8 cellular contexts compared by ENCODE assay signal in genomic region chr2:69742170-69742952, GRCh38. TPM values are rescaled to one million over a fixed set of nuclear protein-coding genes. Genes with fewer than 3 reads are reported as not detected.
DNase-seq lines count a peak whose midpoint lies in the region; ATAC-seq and TF ChIP-seq lines count a peak whose summit lies in the region.

No MANE protein-coding gene starts in this region.

- ATAC-seq in GM19397 (IDR thresholded peaks at IDR 0.05; ENCODE audit: unreplicated experiment): peak; percentile 33
- ATAC-seq in IMR-90 (ENCODE audit: low read depth): peak; percentile 54
- ATAC-seq in left colon: peak; percentile 12
- ATAC-seq in GM18873 (IDR thresholded peaks at IDR 0.05; ENCODE audit: low FRiP score, unreplicated experiment): no peak

- 0 out of 2 replicates have a peak overlapping the region, but pooled peaks have one; percentile 9 for H3K56ac ChIP-seq in IMR-90 (ENCODE audit: extremely low read depth, insufficient read depth, low read length)

- 0 out of 2 replicates have a peak, but pooled peaks cover 4% of the 10 kb centered on the region for H4K20me1 ChIP-seq in IMR-90 (ENCODE audit: insufficient read depth, low read length)

- 0 out of 2 replicates have a peak overlapping the region, but pooled peaks have one; percentile 16 for H2BK120ac ChIP-seq in IMR-90 (ENCODE audit: low read depth, low read length)

- TF ChIP-seq CTCF in BJ (IDR thresholded peaks at IDR 0.05; ENCODE audit: insufficient read depth, low read depth, low read length) (no peak), IMR-90 (conservative IDR thresholded peaks at IDR 0.05; ENCODE audit: low read depth, low read length) (no peak), astrocyte of the spinal cord (IDR thresholded peaks at IDR 0.05; ENCODE audit: low read depth, low read length) (no peak), testis (IDR thresholded peaks at IDR 0.05) (no peak)

- H4K8ac ChIP-seq in IMR-90 (ENCODE audit: low read depth in 2 of 2, low read length in 2 of 2): peak overlapping the region; percentile 47 to 65; a peak in 3 of 4 replicates

- in situ Hi-C loops in IMR-90 (cut with MboI; ENCODE audit: low sequenced_read_pairs): loop anchor here (25.0 kb wide), 1 partner anchor 320 kb away; no protein-coding TSS in a partner anchor
- in situ Hi-C loops in astrocyte of the spinal cord (cut with HindIII; ENCODE audit: low sequenced_read_pairs): no loop called here

- dilution Hi-C loops in IMR-90 (cut with HindIII; ENCODE audit: low sequenced_read_pairs, unreplicated experiment): no loop called here

- no peak overlapping the region for H2BK20ac ChIP-seq in IMR-90 (ENCODE audit: low read depth, low read length)

- peak overlapping the region; percentile 44; the same call in 1 of the 2 replicates for H4K5ac ChIP-seq in IMR-90 (ENCODE audit: low read depth, low read length)

- peak overlapping the region; percentile 75; the same call in 1 of the 2 replicates for H2AK5ac ChIP-seq in IMR-90 (ENCODE audit: low read depth, low read length)

- peak overlapping the region; percentile 53 for H4K91ac ChIP-seq in IMR-90 (ENCODE audit: insufficient read depth, low read depth, low read length)

- H3K9me3 ChIP-seq in IMR-90 (ENCODE audit: control insufficient read depth, insufficient read depth, low read length) (no peaks in the 10 kb centered on the region), testis (no peaks in the 10 kb centered on the region)

- DNase-seq in BJ (ENCODE audit: low read depth) (no peak), IMR-90 (peak; percentile 11), astrocyte of the spinal cord (ENCODE audit: low read depth, low spot score) (peak; percentile 36), left colon (peak in 1 of 2 donors; percentile 40), testis (peak; percentile 34), NCI-H2081 (lab: John Stamatoyannopoulos, UW) (no peak)

- H2BK5ac ChIP-seq in IMR-90 (ENCODE audit: low read depth, low read length, poor library complexity, severe bottlenecking): peak overlapping the region; percentile 31

- POLR2A ChIA-PET in BJ (lab: Charles Lee) (no interaction called here), IMR-90 (lab: Charles Lee; ENCODE audit: unreplicated experiment) (no interaction called here)

- peaks cover 8% of the 10 kb centered on the region; the same call in 1 of the 2 replicates for H3K9me1 ChIP-seq in IMR-90 (ENCODE audit: insufficient read depth, low read length)

- H3K4me2 ChIP-seq in IMR-90 (ENCODE audit: low read depth, low read length): peak overlapping the region; percentile 91

- H2BK15ac ChIP-seq in IMR-90 (ENCODE audit: low read depth, low read length): no peak overlapping the region

- H3K23ac ChIP-seq in IMR-90 (ENCODE audit: low read depth, low read length): peak overlapping the region; percentile 90

- BruUV-seq in IMR-90 (replicated peaks; lab: Mats Ljungman, UMichigan): no TSS peak

- TF ChIP-seq RAD21 in IMR-90 (IDR thresholded peaks at IDR 0.05; ENCODE audit: low read length): no peak

- H3K36me3 ChIP-seq in BJ (ENCODE audit: control insufficient read depth, insufficient read depth, low read length) (no peaks in the 10 kb centered on the region; the same call in 1 of the 2 replicates), IMR-90 (ENCODE audit: control insufficient read depth, insufficient read depth, low read length) (no peaks in the 10 kb centered on the region), testis (ENCODE audit: low read depth, missing control alignments) (no peaks in the 10 kb centered on the region)

- H2AFZ ChIP-seq in IMR-90 (replicated peaks; ENCODE audit: low read length, poor library complexity): peak overlapping the region; percentile 94

- CTCF ChIA-PET in BJ (lab: Yijun Ruan, JAX) (interaction anchor here (1.3 to 4.6 kb wide), 4 partner anchors 9 to 75 kb away, joined by 5 to 38 read pairs (median 12); no protein-coding TSS in a partner anchor), IMR-90 (lab: Yijun Ruan, JAX) (interaction anchor here (1.0 to 3.0 kb wide), 3 partner anchors 13 to 74 kb away, joined by 3 to 14 read pairs (median 5); no protein-coding TSS in a partner anchor)

- H3K4me1 ChIP-seq in IMR-90 (ENCODE audit: control insufficient read depth, insufficient read depth, low read length) (peaks cover 2% of the 10 kb centered on the region), testis (peaks cover 7% of the 10 kb centered on the region)

- H2AK9ac ChIP-seq in IMR-90 (replicated peaks; ENCODE audit: low read depth, low read length, poor library complexity): peak overlapping the region; percentile 94

- H3K18ac ChIP-seq in IMR-90 (ENCODE audit: low read depth, low read length): peak overlapping the region; percentile 54

- WGBS in IMR-90 (ENCODE audit: extremely low coverage in 2 of 2, insufficient read length in 1 of 2), 2 experiments: 0% methylated on average over 6 of the region's 41 CpGs; no CpG with 5 or more reads in 1 of the 2 experiments
- WGBS in testis, 2 donors: 6 to 10% methylated on average over 22 to 28 of the region's 41 CpGs

- intact Hi-C loops in IMR-90 (cut with micrococcal nuclease): loop anchor here (5.0 kb wide), 2 partner anchors 55 to 75 kb away; no protein-coding TSS in a partner anchor
- intact Hi-C loops in left colon (cut with DNase I, micrococcal nuclease): loop anchor here in 1 of 2 donors (5.0 kb wide), 1 partner anchor 55 kb away; no protein-coding TSS in a partner anchor
- intact Hi-C loops in testis (cut with DNase I; ENCODE audit: low total_unique reads): no loop called here

- peak overlapping the region; percentile 92 for H3K14ac ChIP-seq in IMR-90 (replicated peaks; ENCODE audit: low read depth, low read length)

- peaks cover 27 to 43% of the 10 kb centered on the region in 2 experiments for H3K79me1 ChIP-seq in IMR-90 (ENCODE audit: low read depth in 1 of 2, low read length in 2 of 2)

- H3K9ac ChIP-seq in IMR-90 (ENCODE audit: low read depth, low read length): peak overlapping the region; percentile 88

- peak overlapping the region; percentile 62 for H3K4ac ChIP-seq in IMR-90 (ENCODE audit: low read depth, low read length)

- H3K27ac ChIP-seq in IMR-90 (ENCODE audit: insufficient read depth, low read length) (peak overlapping the region; percentile 79), testis (peak overlapping the region; percentile 94 to 96)

- H3K27me3 ChIP-seq in BJ (ENCODE audit: control insufficient read depth, insufficient read depth, low read length) (no peaks in the 10 kb centered on the region), IMR-90 (ENCODE audit: control insufficient read depth, insufficient read depth, low read length) (no peaks in the 10 kb centered on the region), testis (no peaks in the 10 kb centered on the region)

- H3K4me3 ChIP-seq in BJ (ENCODE audit: low read depth, low read length): peak overlapping the region; percentile 80
- H3K4me3 ChIP-seq in IMR-90 (ENCODE audit: insufficient read depth, low read depth, low read length): peak overlapping the region; percentile 89
- peak overlapping the region; percentile 57 for H3K4me3 ChIP-seq in astrocyte of the spinal cord (ENCODE audit: low read depth, low read length)
- peak overlapping the region; percentile 87 to 94 for H3K4me3 ChIP-seq in testis

- TF ChIP-seq POLR2A in IMR-90 (IDR thresholded peaks at IDR 0.05; ENCODE audit: low read depth, low read length): no peak
- no peak for TF ChIP-seq POLR2A in testis (IDR thresholded peaks at IDR 0.05)

TF ChIP-seq in IMR-90, 13 proteins besides CTCF, POLR2A, EP300 and RAD21:
- TF ChIP-seq MXI1 (IDR thresholded peaks at IDR 0.05; ENCODE audit: borderline replicate concordance, low read depth, low read length) (peak; percentile 52; the same call in 1 of the 2 replicates), CHD1 (IDR thresholded peaks at IDR 0.05; ENCODE audit: low read depth, low read length) (no peak)

RNA-seq across cellular contexts. Expression of gene ANXA4, which starts 0.4 kb away (rescaled TPM):
- polyA plus RNA-seq in BJ (2011; rRNA removed) (127 and 133 TPM in 2 replicates), IMR-90 (2012; rRNA removed) (72.0 and 113 TPM in 2 replicates), testis (ENCODE audit: insufficient read depth, low read depth, low replicate concordance) (71.2 TPM)
- 66.0 and 103 TPM in 2 replicates for polyA minus RNA-seq in BJ (2011; rRNA and poly(A)+ RNA removed)
- total RNA-seq in IMR-90 (2012; rRNA removed) (22.2 and 25.8 TPM in 2 replicates), left colon (100 to 1,000 TPM; 271 to 289 TPM), testis (10 to 100 TPM; 27.1 to 30.2 TPM)
- 21.8 and 32.1 TPM in 2 replicates for polyA plus RNA-seq in IMR-90 (2012; cell fraction: cytosol; rRNA removed)
- 18.7 and 28.6 TPM in 2 replicates for polyA plus RNA-seq in IMR-90 (2012; cell fraction: nucleus; rRNA removed; ENCODE audit: low replicate concordance)

Comparison
In these comparisons a context has a peak if more than half of its experiments do, and no peak if none do; other contexts are left out.
1. DNase-seq: peak in IMR-90 (single experiment), astrocyte of the spinal cord (single experiment) and testis (single experiment); none in BJ (single experiment) and NCI-H2081 (0 of 2).
2. RNA of gene ANXA4, which starts 0.4 kb away (total RNA-seq): 271 to 289 TPM in left colon; 27.1 to 30.2 TPM in testis and 22.2 to 25.8 TPM in IMR-90; every median in the first group is over 4 times any median in the second.
3. Peak in every context shown above with its lines, with median percentiles within 50 percentile points of each other: H3K4me3 ChIP-seq.